8 cellular contexts compared by ENCODE assay signal in genomic region chr13:101751488-101751887, GRCh38.
DNase-seq lines count a peak whose midpoint lies in the region; ATAC-seq and TF ChIP-seq lines count a peak whose summit lies in the region.

No MANE protein-coding gene starts in this region.

- peaks cover 16% of the 10 kb centered on the region for H3K4me1 ChIP-seq in PC-3 (ENCODE audit: insufficient read depth, low read length)
- H3K4me1 ChIP-seq in left lung, result no peaks in the 10 kb centered on the region

- no peak overlapping the region for H2AFZ ChIP-seq in PC-3 (ENCODE audit: low read length)

- CTCF ChIA-PET in PC-3 (lab: Charles Lee), result no interaction called here

- TF ChIP-seq CTCF in PC-3 (conservative IDR thresholded peaks at IDR 0.05; ENCODE audit: low read depth, low read length), result no peak
- no peak for TF ChIP-seq CTCF in left lung (IDR thresholded peaks at IDR 0.05)
- no peak for TF ChIP-seq CTCF in GM13977 (IDR thresholded peaks at IDR 0.05; ENCODE audit: extremely low read depth, insufficient read depth, missing control alignments)

- H3K9me3 ChIP-seq in PC-3 (ENCODE audit: low read length), result no peaks in the 10 kb centered on the region
- H3K9me3 ChIP-seq in left lung, result no peaks in the 10 kb centered on the region

- no peak overlapping the region for H3K9ac ChIP-seq in PC-3 (ENCODE audit: low read length)

- H3K4me3 ChIP-seq in PC-3 (ENCODE audit: low read length) (no peak overlapping the region), left lung (no peak overlapping the region)

- H3K36me3 ChIP-seq in PC-3 (ENCODE audit: low read depth, low read length), result no peaks in the 10 kb centered on the region
- no peaks in the 10 kb centered on the region for H3K36me3 ChIP-seq in left lung

- peak overlapping the region; percentile 60 for H3K4me2 ChIP-seq in PC-3 (ENCODE audit: low read length)

- no peaks in the 10 kb centered on the region for H3K9me2 ChIP-seq in PC-3 (replicated peaks; ENCODE audit: low read length)

- BruUV-seq in PC-3 (replicated peaks; lab: Mats Ljungman, UMichigan), result no TSS peak

- no peaks in the 10 kb centered on the region for H4K20me1 ChIP-seq in PC-3 (ENCODE audit: low read length)

- H3K27me3 ChIP-seq in PC-3 (ENCODE audit: low read length) (no peaks in the 10 kb centered on the region), left lung (no peaks in the 10 kb centered on the region)

- H3F3A ChIP-seq in PC-3 (ENCODE audit: low read length, unreplicated experiment), result no peaks in the 10 kb centered on the region

- POLR2A ChIA-PET in PC-3 (lab: Charles Lee; ENCODE audit: unreplicated experiment), result no interaction called here

- H3K27ac ChIP-seq in PC-3 (ENCODE audit: low read length), result 0 out of 2 replicates have a peak overlapping the region, but pooled peaks have one; percentile 23
- H3K27ac ChIP-seq in left lung, result no peak overlapping the region

- peak; percentile 77 for ATAC-seq in GM19324 (IDR thresholded peaks at IDR 0.05; ENCODE audit: low FRiP score, unreplicated experiment)
- peak; percentile 71 for ATAC-seq in HG03565 (IDR thresholded peaks at IDR 0.05; ENCODE audit: unreplicated experiment)
- ATAC-seq in PC-3, result peak; percentile 45
- ATAC-seq in left lung, result peak; percentile 49

- intact Hi-C loops in PC-3 (cut with micrococcal nuclease), result no loop called here
- intact Hi-C loops in left lung (cut with DNase I), result no loop called here

- DNase-seq in PC-3, result peak; percentile 92
- no peak for DNase-seq in left lung
- DNase-seq in 8988T, result no peak
- DNase-seq in midbrain (lab: John Stamatoyannopoulos, UW), result no peak
- no peak for DNase-seq in iPS-NIHi7 (ENCODE audit: extremely low spot score)
- no peak for DNase-seq in GM13977 (ENCODE audit: low spot score)

- no peaks in the 10 kb centered on the region for H3K79me2 ChIP-seq in PC-3 (ENCODE audit: low read length)

- in situ Hi-C loops in GM13977 (cut with MboI; ENCODE audit: low pct_unique_long_range_greater_than_20kb, low sequenced_read_pairs, unreplicated experiment), result loop anchor here (25.0 kb wide), 2 partner anchors 239 to 614 kb away; no protein-coding TSS in a partner anchor
